Comparison of ENCODE assay signal across 10 cellular contexts in the genomic region with DNA sequence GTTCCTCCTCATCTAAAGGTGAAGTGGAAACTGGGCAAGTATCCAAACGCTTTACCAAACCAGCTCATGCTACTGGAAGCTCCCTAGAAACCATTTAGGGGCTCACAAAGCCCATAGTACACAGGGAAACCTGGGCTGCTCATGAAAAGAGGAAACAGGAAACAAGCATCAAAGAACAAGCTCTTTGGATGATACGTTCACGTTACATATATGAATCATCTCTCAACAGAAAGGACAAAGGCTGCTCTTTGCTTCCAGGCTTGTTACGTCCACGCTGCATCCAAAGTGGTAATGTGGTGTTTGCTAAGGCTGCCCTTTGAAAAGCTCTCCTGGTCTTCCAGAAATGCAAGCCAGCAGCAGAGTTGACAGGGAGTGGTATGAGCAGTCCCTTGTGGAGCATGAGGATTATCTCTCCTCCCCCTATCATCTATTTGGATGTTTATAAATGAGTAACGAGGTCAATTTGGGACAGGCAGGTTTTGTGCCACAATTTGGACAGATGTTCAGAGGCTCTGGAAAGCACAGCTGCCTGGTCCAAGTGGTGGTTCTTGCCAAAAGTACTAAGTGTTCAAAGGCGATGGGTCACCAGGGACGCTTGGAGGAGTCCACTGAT.
A peak's percentile ranks its signal among the peaks of the same experiment; 100 is the strongest.
DNase-seq lines count a peak whose midpoint lies in the region; ATAC-seq lines count a peak whose summit lies in the region.
"Had no signal": no experiment of that assay in that cellular context is flagged by ENCODE, and none has a peak within 500 bp of the region (broad histone marks: within the 10 kb centered on the region; RNA-seq: fewer than 3 reads in every experiment).

No MANE protein-coding gene starts in this region.

- H3K4me3 Mint-ChIP-seq in naive thymus-derived CD8-positive, alpha-beta T cell = no peak overlapping the region

- DNase-seq in NCI-H2107 (lab: John Stamatoyannopoulos, UW) = peak; percentile 4
- DNase-seq in mucosa of gallbladder (ENCODE audit: low spot score) = peak; percentile 30
- DNase-seq in HT-29 (ENCODE audit: low spot score) = no peak
- no peak for DNase-seq in naive thymus-derived CD8-positive, alpha-beta T cell
- DNase-seq: activated naive CD4-positive, alpha-beta T cell; kidney glomerular epithelial cell had no signal

- no peak overlapping the region for H3K27ac Mint-ChIP-seq in naive thymus-derived CD8-positive, alpha-beta T cell

- no peaks in the 10 kb centered on the region for H3K36me3 Mint-ChIP-seq in naive thymus-derived CD8-positive, alpha-beta T cell

- H3K27me3 Mint-ChIP-seq in naive thymus-derived CD8-positive, alpha-beta T cell = peaks cover 6 to 32% (median 8%) of the 10 kb centered on the region in 5 donors

- ATAC-seq in GM18520 (IDR thresholded peaks at IDR 0.05; ENCODE audit: unreplicated experiment) (peak; percentile 34), HG02938 (IDR thresholded peaks at IDR 0.05; ENCODE audit: unreplicated experiment) (peak; percentile 95), GM19023 (IDR thresholded peaks at IDR 0.05; ENCODE audit: unreplicated experiment) (no peak), HG03025 (IDR thresholded peaks at IDR 0.05; ENCODE audit: low FRiP score, unreplicated experiment) (no peak)
- no peak for ATAC-seq in naive thymus-derived CD8-positive, alpha-beta T cell

- H3K4me1 Mint-ChIP-seq in naive thymus-derived CD8-positive, alpha-beta T cell = no peaks in the 10 kb centered on the region

- POLR2A ChIA-PET in naive thymus-derived CD8-positive, alpha-beta T cell (lab: Charles Lee) = no interaction called here

- peaks cover 0 to 2% (median 0%) of the 10 kb centered on the region in 9 donors for H3K9me3 Mint-ChIP-seq in naive thymus-derived CD8-positive, alpha-beta T cell

Comparison
In these comparisons a context has a peak if more than half of its experiments do, and no peak if none do; other contexts are left out.
1. ATAC-seq: peak in GM18520 (single experiment) and HG02938 (single experiment); none in GM19023 (single experiment), naive thymus-derived CD8-positive, alpha-beta T cell (0 of 2) and HG03025 (single experiment).
2. DNase-seq: peak in NCI-H2107 (single experiment) and mucosa of gallbladder (single experiment); none in HT-29 (single experiment) and naive thymus-derived CD8-positive, alpha-beta T cell (0 of 10).